19 cellular contexts compared by ENCODE assay signal in the genomic region with DNA sequence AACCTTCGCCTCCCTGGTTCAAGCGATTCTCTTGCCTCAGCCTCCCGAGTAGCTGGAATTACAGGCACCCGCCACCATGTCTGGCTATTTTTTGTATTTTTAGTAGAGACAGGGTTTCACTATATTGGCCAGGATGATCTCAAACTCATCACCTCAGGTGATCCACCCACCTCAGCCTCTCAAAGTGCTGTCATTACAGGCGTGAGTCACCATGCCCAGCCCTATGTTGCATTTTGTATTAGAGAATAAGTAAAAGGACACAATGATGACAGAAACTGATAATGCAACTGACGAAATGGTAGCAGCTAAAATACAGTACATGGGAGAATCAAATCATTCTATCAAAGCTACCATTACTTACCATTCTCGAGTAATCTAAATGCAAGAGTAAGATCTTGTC.
DNase-seq lines count a peak whose midpoint lies in the region; ATAC-seq lines count a peak whose summit lies in the region.
"Had no signal": no experiment of that assay in that cellular context is flagged by ENCODE, and none has a peak within 500 bp of the region (broad histone marks: within the 10 kb centered on the region; RNA-seq: fewer than 3 reads in every experiment).

No MANE protein-coding gene starts in this region.

- CTCF ChIA-PET in activated naive CD4-positive, alpha-beta T cell treated with anti-CD3 and anti-CD28 coated beads, Interleukin-2, amount 10 ng/mL, durations not matched to agents 7 days and 5 days (lab: Charles Lee) = interaction anchor here (1.7 kb wide), 1 partner anchor 17 kb away, joined by 4 read pairs; no protein-coding TSS in a partner anchor

- no peak overlapping the region for H3K4me3 Mint-ChIP-seq in activated naive CD4-positive, alpha-beta T cell treated with anti-CD3 and anti-CD28 coated beads, Interleukin-2, amount 10 ng/mL, durations not matched to agents 7 days and 5 days
- H3K4me3 Mint-ChIP-seq: B cell; CD4-positive, CD25-positive, alpha-beta regulatory T cell had no signal

- H3K36me3 Mint-ChIP-seq in activated naive CD4-positive, alpha-beta T cell treated with anti-CD3 and anti-CD28 coated beads, Interleukin-2, amount 10 ng/mL, durations not matched to agents 7 days and 5 days = no peaks in the 10 kb centered on the region
- H3K36me3 Mint-ChIP-seq: CD4-positive, CD25-positive, alpha-beta regulatory T cell had no signal

- no peaks in the 10 kb centered on the region for H3K27me3 Mint-ChIP-seq in activated naive CD4-positive, alpha-beta T cell treated with anti-CD3 and anti-CD28 coated beads, Interleukin-2, amount 10 ng/mL, durations not matched to agents 7 days and 5 days
- H3K27me3 Mint-ChIP-seq: B cell; CD4-positive, CD25-positive, alpha-beta regulatory T cell had no signal

- no peaks in the 10 kb centered on the region for H3K9me3 Mint-ChIP-seq in activated naive CD4-positive, alpha-beta T cell treated with anti-CD3 and anti-CD28 coated beads, Interleukin-2, amount 10 ng/mL, durations not matched to agents 7 days and 5 days
- H3K9me3 Mint-ChIP-seq: CD4-positive, CD25-positive, alpha-beta regulatory T cell had no signal

- no peak for ATAC-seq in GM19395 (IDR thresholded peaks at IDR 0.05; ENCODE audit: unreplicated experiment)

- H3K27ac Mint-ChIP-seq in activated naive CD4-positive, alpha-beta T cell treated with anti-CD3 and anti-CD28 coated beads, Interleukin-2, amount 10 ng/mL, durations not matched to agents 7 days and 5 days = no peak overlapping the region
- H3K27ac Mint-ChIP-seq: B cell; CD4-positive, CD25-positive, alpha-beta regulatory T cell had no signal

- peak; percentile 12 for DNase-seq in DMS53 (lab: John Stamatoyannopoulos, UW)
- DNase-seq in DMS53 treated with DMSO at 0.1 percent for 48 hours (lab: John Stamatoyannopoulos, UW; ENCODE audit: unreplicated experiment) = no peak
- peak; percentile 17 for DNase-seq in activated naive CD4-positive, alpha-beta T cell treated with Interleukin-2 at 50 U/mL for 16 hours
- DNase-seq in activated naive CD4-positive, alpha-beta T cell treated with anti-CD3 and anti-CD28 coated beads, Interleukin-2, amount 10 ng/mL, durations not matched to agents 7 days and 5 days = no peak
- peak; percentile 15 for DNase-seq in activated naive CD4-positive, alpha-beta T cell treated with anti-CD3 and anti-CD28 coated beads, Interleukin-2, amount 50 U/mL, for 16 hours
- peak; percentile 33 for DNase-seq in stimulated activated CD8-positive, alpha-beta memory T cell treated with anti-CD3 and anti-CD28 coated beads, Interleukin-4, amount 100 ng/mL, for 48 hours
- no peak for DNase-seq in NCI-H2107 treated with DMSO at 0.1 percent for 48 hours (lab: John Stamatoyannopoulos, UW; ENCODE audit: unreplicated experiment)
- DNase-seq: Caco-2; CD4-positive, CD25-positive, alpha-beta regulatory T cell; DMS153; MG63; NCI-H1092; NCI-H146; NCI-H2081 treated with DMSO at 0.1 percent for 48 hours; NCI-H510A treated with DMSO at 0.1 percent for 48 hours; NCI-H82; PC-9 had no signal

- peaks cover 24% of the 10 kb centered on the region for H3K4me1 Mint-ChIP-seq in activated naive CD4-positive, alpha-beta T cell treated with anti-CD3 and anti-CD28 coated beads, Interleukin-2, amount 10 ng/mL, durations not matched to agents 7 days and 5 days

Comparison
In these comparisons a context has a peak if more than half of its experiments do, and no peak if none do; other contexts are left out.
1. DNase-seq: peak in DMS53 (single experiment), activated naive CD4-positive, alpha-beta T cell treated with Interleukin-2 at 50 U/mL for 16 hours (single experiment), activated naive CD4-positive, alpha-beta T cell treated with anti-CD3 and anti-CD28 coated beads, Interleukin-2, amount 50 U/mL, for 16 hours (single experiment) and stimulated activated CD8-positive, alpha-beta memory T cell treated with anti-CD3 and anti-CD28 coated beads, Interleukin-4, amount 100 ng/mL, for 48 hours (single experiment); none in DMS53 treated with DMSO at 0.1 percent for 48 hours (single experiment), activated naive CD4-positive, alpha-beta T cell treated with anti-CD3 and anti-CD28 coated beads, Interleukin-2, amount 10 ng/mL, durations not matched to agents 7 days and 5 days (single experiment) and NCI-H2107 treated with DMSO at 0.1 percent for 48 hours (single experiment).